Comparison of ENCODE assay signal across 11 cellular contexts in genomic region chr9:34869390-34869789, GRCh38.
DNase-seq lines count a peak whose midpoint lies in the region; ATAC-seq, FAIRE-seq and TF ChIP-seq lines count a peak whose summit lies in the region.
"Had no signal": no experiment of that assay in that cellular context is flagged by ENCODE, and none has a peak within 500 bp of the region (broad histone marks: within the 10 kb centered on the region; RNA-seq: fewer than 3 reads in every experiment).

No MANE protein-coding gene starts in this region.

- no peak for TF ChIP-seq POLR2A in upper lobe of left lung (IDR thresholded peaks at IDR 0.05)

- no peak overlapping the region for H3K4me2 ChIP-seq in osteoblast (ENCODE audit: insufficient read depth, low read length)

- no peak for FAIRE-seq in bronchial epithelial cell (lab: Jason Lieb, UNC)

- no peak overlapping the region for H3K27ac ChIP-seq in osteoblast (ENCODE audit: low read depth, low read length)
- no peak overlapping the region for H3K27ac ChIP-seq in upper lobe of left lung
- H3K27ac ChIP-seq: neutrophil had no signal

- ATAC-seq in upper lobe of left lung (ENCODE audit: low FRiP score in 2 of 2), result no peak

- no peaks in the 10 kb centered on the region for H4K20me1 ChIP-seq in osteoblast (ENCODE audit: insufficient read depth, low read length)

- H3K9me3 Mint-ChIP-seq in activated T-cell treated with anti-CD3 and anti-CD28 coated beads, Interleukin-2, amount 50 U/mL, for 24 hours, result peaks cover 4% of the 10 kb centered on the region

- H3K4me3 Mint-ChIP-seq in activated T-cell treated with anti-CD3 and anti-CD28 coated beads, Interleukin-2, amount 50 U/mL, for 24 hours, result no peak overlapping the region
- H3K4me3 Mint-ChIP-seq: CD4-positive, CD25-positive, alpha-beta regulatory T cell had no signal

- no peaks in the 10 kb centered on the region for H3K36me3 Mint-ChIP-seq in activated T-cell treated with anti-CD3 and anti-CD28 coated beads, Interleukin-2, amount 50 U/mL, for 24 hours (ENCODE audit: low read depth)
- H3K36me3 Mint-ChIP-seq: CD4-positive, CD25-positive, alpha-beta regulatory T cell had no signal

- DNase-seq in NCI-H2196 treated with DMSO at 0.1 percent for 48 hours (lab: John Stamatoyannopoulos, UW; ENCODE audit: unreplicated experiment) (peak; percentile 10), NCI-H2196 (lab: John Stamatoyannopoulos, UW; ENCODE audit: unreplicated experiment) (no peak), LNCaP clone FGC (ENCODE audit: low read depth) (peak; percentile 43), bronchial epithelial cell (ENCODE audit: low read depth) (peak; percentile 63), osteoblast (ENCODE audit: insufficient read length, low spot score, missing footprints) (no peak), HuH-7 (ENCODE audit: low spot score) (no peak), upper lobe of left lung (no peak)
- no peak for DNase-seq in activated T-cell treated with anti-CD3 and anti-CD28 coated beads, Interleukin-2, amount 50 U/mL, for 24 hours
- DNase-seq: NCI-H1694 treated with DMSO at 0.1 percent for 48 hours had no signal

- WGBS in upper lobe of left lung, 2 donors, result 36 to 57% methylated on average over 2 of the region's 2 CpGs

- H3K27me3 ChIP-seq in bronchial epithelial cell (ENCODE audit: control insufficient read depth, insufficient read depth, low read length), result no peaks in the 10 kb centered on the region
- peaks cover 11% of the 10 kb centered on the region for H3K27me3 ChIP-seq in osteoblast (ENCODE audit: insufficient read depth, low read length)
- no peaks in the 10 kb centered on the region for H3K27me3 ChIP-seq in upper lobe of left lung
- H3K27me3 ChIP-seq: neutrophil had no signal

- TF ChIP-seq EP300 in upper lobe of left lung (IDR thresholded peaks at IDR 0.05), result no peak

- H3K4me3 ChIP-seq in LNCaP clone FGC (ENCODE audit: low read depth, low read length) (no peak overlapping the region), bronchial epithelial cell (ENCODE audit: low read depth, low read length) (no peak overlapping the region), osteoblast (ENCODE audit: insufficient read depth, low read length) (no peak overlapping the region), upper lobe of left lung (no peak overlapping the region)

- no peaks in the 10 kb centered on the region for H3K4me1 ChIP-seq in osteoblast (ENCODE audit: insufficient read depth, low read length)
- no peaks in the 10 kb centered on the region for H3K4me1 ChIP-seq in upper lobe of left lung

- no peaks in the 10 kb centered on the region for H3K9me3 ChIP-seq in osteoblast (ENCODE audit: low read depth, low read length)
- H3K9me3 ChIP-seq in upper lobe of left lung, result peaks cover 0 to 9% (median 0%) of the 10 kb centered on the region in 4 donors
- H3K9me3 ChIP-seq: neutrophil had no signal

- H2AFZ ChIP-seq in osteoblast (ENCODE audit: low read length), result no peak overlapping the region

- peaks cover 44% of the 10 kb centered on the region for H3K27me3 Mint-ChIP-seq in activated T-cell treated with anti-CD3 and anti-CD28 coated beads, Interleukin-2, amount 50 U/mL, for 24 hours

- H3K36me3 ChIP-seq in bronchial epithelial cell (ENCODE audit: control insufficient read depth, insufficient read depth, low read length), result no peaks in the 10 kb centered on the region
- no peaks in the 10 kb centered on the region for H3K36me3 ChIP-seq in osteoblast (ENCODE audit: insufficient read depth, low read length)
- no peaks in the 10 kb centered on the region for H3K36me3 ChIP-seq in upper lobe of left lung
- H3K36me3 ChIP-seq: neutrophil had no signal

- no peaks in the 10 kb centered on the region for H3K79me2 ChIP-seq in osteoblast (ENCODE audit: insufficient read depth, low read length)

- H3K4me1 Mint-ChIP-seq in activated T-cell treated with anti-CD3 and anti-CD28 coated beads, Interleukin-2, amount 50 U/mL, for 24 hours (ENCODE audit: low read depth), result peaks cover 1% of the 10 kb centered on the region
- H3K4me1 Mint-ChIP-seq: CD4-positive, CD25-positive, alpha-beta regulatory T cell had no signal

- no peak overlapping the region for H3K27ac Mint-ChIP-seq in activated T-cell treated with anti-CD3 and anti-CD28 coated beads, Interleukin-2, amount 50 U/mL, for 24 hours
- H3K27ac Mint-ChIP-seq: CD4-positive, CD25-positive, alpha-beta regulatory T cell had no signal

- TF ChIP-seq CTCF in LNCaP clone FGC (IDR thresholded peaks at IDR 0.05; ENCODE audit: control insufficient read depth, extremely low read depth, insufficient read depth) (peak; percentile 66), bronchial epithelial cell (IDR thresholded peaks at IDR 0.05; ENCODE audit: insufficient read depth, low read length, severe bottlenecking) (peak; percentile 50), osteoblast (IDR thresholded peaks at IDR 0.05; ENCODE audit: extremely low read depth, low read depth, low read length) (peak; percentile 41), upper lobe of left lung (IDR thresholded peaks at IDR 0.05) (peak in 1 of 6 experiments; percentile 12)

Comparison
In these comparisons a context has a peak if more than half of its experiments do, and no peak if none do; other contexts are left out.
1. DNase-seq: peak in NCI-H2196 treated with DMSO at 0.1 percent for 48 hours (single experiment), LNCaP clone FGC (single experiment) and bronchial epithelial cell (single experiment); none in NCI-H2196 (single experiment), osteoblast (single experiment), HuH-7 (single experiment), upper lobe of left lung (0 of 2) and activated T-cell treated with anti-CD3 and anti-CD28 coated beads, Interleukin-2, amount 50 U/mL, for 24 hours (single experiment).